In the genomic region with DNA sequence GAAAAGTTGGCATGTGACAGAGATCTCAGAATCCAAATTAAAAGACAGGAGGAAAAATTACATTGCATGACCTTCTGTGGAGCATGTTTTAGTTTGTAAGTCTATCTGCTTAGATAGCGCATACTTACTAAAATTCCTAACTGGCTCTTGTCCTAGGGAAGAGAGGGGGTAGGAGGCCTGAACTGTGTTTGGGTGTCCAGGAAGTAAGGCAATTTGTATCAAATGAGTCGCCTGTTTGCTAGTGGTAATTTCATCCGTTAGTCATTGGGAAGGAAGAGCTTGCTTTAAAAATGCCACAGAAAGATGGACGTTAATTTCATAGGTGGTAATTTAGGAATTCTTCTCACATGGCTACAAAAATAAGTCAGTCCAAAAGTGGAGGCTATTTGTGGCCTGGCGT, we compare ENCODE assay signal across 20 cellular contexts. TPM values are rescaled to one million over a fixed set of nuclear protein-coding genes. Genes with fewer than 3 reads are reported as not detected.
A peak's percentile ranks its signal among the peaks of the same experiment; 100 is the strongest.
DNase-seq lines count a peak whose midpoint lies in the region; ATAC-seq, FAIRE-seq and TF ChIP-seq lines count a peak whose summit lies in the region.
"Had no signal": no experiment of that assay in that cellular context is flagged by ENCODE, and none has a peak within 500 bp of the region (broad histone marks: within the 10 kb centered on the region; RNA-seq: fewer than 3 reads in every experiment).

No MANE protein-coding gene starts in this region.

- no peak overlapping the region for H3K27ac ChIP-seq in BLaER1 treated with 17β-estradiol and CSF1 and Interleukin-3, amounts not matched to agents 10 nM and 100 nM
- H3K27ac ChIP-seq in IMR-90 (ENCODE audit: insufficient read depth, low read length) = no peak overlapping the region
- H3K27ac ChIP-seq: WERI-Rb-1 had no signal

- CTCF ChIA-PET in IMR-90 (lab: Yijun Ruan, JAX) = interaction anchor here (0.7 kb wide), 1 partner anchor 1166 kb away, joined by 3 read pairs; no protein-coding TSS in a partner anchor

- H3K36me3 Mint-ChIP-seq in memory B cell = peaks cover 21% of the 10 kb centered on the region

- no peak overlapping the region for H2AK5ac ChIP-seq in IMR-90 (ENCODE audit: low read depth, low read length)

- H3K23ac ChIP-seq in IMR-90 (ENCODE audit: low read depth, low read length) = peak overlapping the region; percentile 76; the same call in 1 of the 2 replicates

- no peaks in the 10 kb centered on the region for H3K27me3 Mint-ChIP-seq in memory B cell
- H3K27me3 Mint-ChIP-seq: brain had no signal

- H2AFZ ChIP-seq in IMR-90 (replicated peaks; ENCODE audit: low read length, poor library complexity) = no peak overlapping the region

- no peak overlapping the region for H3K4me3 Mint-ChIP-seq in memory B cell
- H3K4me3 Mint-ChIP-seq: brain had no signal

- no peak overlapping the region for H3K18ac ChIP-seq in IMR-90 (ENCODE audit: low read depth, low read length)

- peaks cover 39% of the 10 kb centered on the region for H3K4me1 Mint-ChIP-seq in memory B cell

- H2BK20ac ChIP-seq in IMR-90 (ENCODE audit: low read depth, low read length) = no peak overlapping the region

- no peak for TF ChIP-seq CTCF in IMR-90 (conservative IDR thresholded peaks at IDR 0.05; ENCODE audit: low read depth, low read length)
- TF ChIP-seq CTCF in bronchial epithelial cell (IDR thresholded peaks at IDR 0.05; ENCODE audit: insufficient read depth, low read length, severe bottlenecking) = no peak

- peak overlapping the region; percentile 78 for H3K27ac Mint-ChIP-seq in memory B cell

- H2BK15ac ChIP-seq in IMR-90 (ENCODE audit: low read depth, low read length) = no peak overlapping the region

- H3K4ac ChIP-seq in IMR-90 (ENCODE audit: low read depth, low read length) = no peak overlapping the region

- no peak overlapping the region for H3K14ac ChIP-seq in IMR-90 (replicated peaks; ENCODE audit: low read depth, low read length)

- no peaks in the 10 kb centered on the region for H3K79me1 ChIP-seq in IMR-90 (ENCODE audit: low read depth in 1 of 2, low read length in 2 of 2)

- H3K9me3 ChIP-seq in BLaER1 treated with 17β-estradiol and CSF1 and Interleukin-3, amounts not matched to agents 10 nM and 100 nM (replicated peaks in 1 of 11) = peaks cover 6 to 18% (median 12%) of the 10 kb centered on the region in 11 experiments; a peak in 21 of 22 replicates
- H3K9me3 ChIP-seq in IMR-90 (ENCODE audit: control insufficient read depth, insufficient read depth, low read length) = 0 out of 2 replicates have a peak, but pooled peaks cover 2% of the 10 kb centered on the region
- H3K9me3 ChIP-seq: mucosa of descending colon, pancreas had no signal

- peaks cover 7 to 15% (median 11%) of the 10 kb centered on the region in 11 experiments; a peak in 16 of 22 replicates for H3K36me3 ChIP-seq in BLaER1 treated with 17β-estradiol and CSF1 and Interleukin-3, amounts not matched to agents 10 nM and 100 nM
- H3K36me3 ChIP-seq in IMR-90 (ENCODE audit: control insufficient read depth, insufficient read depth, low read length) = no peaks in the 10 kb centered on the region
- H3K36me3 ChIP-seq in bronchial epithelial cell (ENCODE audit: control insufficient read depth, insufficient read depth, low read length) = no peaks in the 10 kb centered on the region
- H3K36me3 ChIP-seq: pancreas, WERI-Rb-1 had no signal

- POLR2A ChIA-PET in IMR-90 (lab: Charles Lee; ENCODE audit: unreplicated experiment) = no interaction called here

- peak overlapping the region in 7 of 11 experiments; percentile 12 to 41 (median 27); a peak in 10 of 22 replicates for H3K4me2 ChIP-seq in BLaER1 treated with 17β-estradiol and CSF1 and Interleukin-3, amounts not matched to agents 10 nM and 100 nM
- H3K4me2 ChIP-seq in IMR-90 (ENCODE audit: low read depth, low read length) = peak overlapping the region; percentile 40; the same call in 1 of the 2 replicates

- H2BK5ac ChIP-seq in IMR-90 (ENCODE audit: low read depth, low read length, poor library complexity, severe bottlenecking) = no peak overlapping the region

- no peak overlapping the region for H3K56ac ChIP-seq in IMR-90 (ENCODE audit: extremely low read depth, insufficient read depth, low read length)

- dilution Hi-C loops in IMR-90 (cut with HindIII; ENCODE audit: low sequenced_read_pairs, unreplicated experiment) = no loop called here

- WGBS in IMR-90 (ENCODE audit: extremely low coverage in 2 of 2, insufficient read length in 1 of 2), 2 experiments = no CpG with 5 or more reads among the region's 5 CpGs

- no peak for TF ChIP-seq RAD21 in IMR-90 (IDR thresholded peaks at IDR 0.05; ENCODE audit: low read length)

- no peak overlapping the region for H4K5ac ChIP-seq in IMR-90 (ENCODE audit: low read depth, low read length)

- peaks cover 9 to 31% (median 15%) of the 10 kb centered on the region in 10 experiments; a peak in 18 of 20 replicates for H3K4me1 ChIP-seq in BLaER1 treated with 17β-estradiol and CSF1 and Interleukin-3, amounts not matched to agents 10 nM and 100 nM
- H3K4me1 ChIP-seq in IMR-90 (ENCODE audit: control insufficient read depth, insufficient read depth, low read length) = peaks cover 3% of the 10 kb centered on the region
- H3K4me1 ChIP-seq: pancreas had no signal

- no peak overlapping the region for H2AK9ac ChIP-seq in IMR-90 (replicated peaks; ENCODE audit: low read depth, low read length, poor library complexity)

- in situ Hi-C loops in IMR-90 (cut with MboI; ENCODE audit: low sequenced_read_pairs) = no loop called here

- H4K91ac ChIP-seq in IMR-90 (ENCODE audit: insufficient read depth, low read depth, low read length) = no peak overlapping the region

- DNase-seq in IMR-90 (peak; percentile 67), bronchial epithelial cell (ENCODE audit: low read depth) (peak; percentile 46), memory B cell (ENCODE audit: low spot score in 2 of 2) (no peak), KG1 (lab: John Stamatoyannopoulos, UW) (no peak), retina (no peak), GDM1 (lab: John Stamatoyannopoulos, UW) (no peak)
- DNase-seq: activated effector memory CD4-positive, alpha-beta T cell treated with anti-CD3 and anti-CD28 coated beads, Interleukin-2, amount 50 U/mL, for 16 hours; C1 segment of cervical spinal cord; effector CD8-positive, alpha-beta T cell; mucosa of descending colon; NCI-H1092 treated with DMSO at 0.1 percent for 48 hours; NCI-H2227 treated with DMSO at 0.1 percent for 48 hours; pancreas; stimulated activated CD4-positive, alpha-beta T cell treated with anti-CD3 and anti-CD28 coated beads, Interleukin-12 subunit alpha, Interleukin-12 subunit beta, amount 100 ng/mL, for 4 hours; substantia nigra; WERI-Rb-1 had no signal

- H3K9me3 Mint-ChIP-seq in memory B cell = no peaks in the 10 kb centered on the region

- H3K9ac ChIP-seq in BLaER1 treated with 17β-estradiol and CSF1 and Interleukin-3, amounts not matched to agents 10 nM and 100 nM = no peak overlapping the region
- no peak overlapping the region for H3K9ac ChIP-seq in IMR-90 (ENCODE audit: low read depth, low read length)

- FAIRE-seq in bronchial epithelial cell (lab: Jason Lieb, UNC) = peak; percentile 18
- FAIRE-seq: GM19239, pancreas had no signal

- no peaks in the 10 kb centered on the region for H3K27me3 ChIP-seq in BLaER1 treated with 17β-estradiol and CSF1 and Interleukin-3, amounts not matched to agents 10 nM and 100 nM
- no peaks in the 10 kb centered on the region for H3K27me3 ChIP-seq in IMR-90 (ENCODE audit: control insufficient read depth, insufficient read depth, low read length)
- no peaks in the 10 kb centered on the region for H3K27me3 ChIP-seq in bronchial epithelial cell (ENCODE audit: control insufficient read depth, insufficient read depth, low read length)
- H3K27me3 ChIP-seq: pancreas had no signal

- H3K4me3 ChIP-seq in BLaER1 treated with 17β-estradiol and CSF1 and Interleukin-3, amounts not matched to agents 10 nM and 100 nM = no peak overlapping the region
- H3K4me3 ChIP-seq in IMR-90 (ENCODE audit: insufficient read depth, low read depth, low read length) = no peak overlapping the region
- no peak overlapping the region for H3K4me3 ChIP-seq in bronchial epithelial cell (ENCODE audit: low read depth, low read length)
- H3K4me3 ChIP-seq: mucosa of descending colon, pancreas had no signal

- ATAC-seq in IMR-90 (ENCODE audit: low read depth) (peak; percentile 73), memory B cell (ENCODE audit: low read depth) (no peak), GM18498 (IDR thresholded peaks at IDR 0.05; ENCODE audit: unreplicated experiment) (no peak)
- ATAC-seq: mucosa of descending colon had no signal

- H4K20me1 ChIP-seq in BLaER1 treated with 17β-estradiol and CSF1 and Interleukin-3, amounts not matched to agents 10 nM and 100 nM = peaks cover 0 to 42% (median 6%) of the 10 kb centered on the region in 11 experiments; a peak in 12 of 22 replicates
- no peaks in the 10 kb centered on the region for H4K20me1 ChIP-seq in IMR-90 (ENCODE audit: insufficient read depth, low read length)

- peaks cover 2% of the 10 kb centered on the region; the same call in 1 of the 2 replicates for H3K9me1 ChIP-seq in IMR-90 (ENCODE audit: insufficient read depth, low read length)

- intact Hi-C loops in IMR-90 (cut with micrococcal nuclease) = no loop called here

- peak overlapping the region; percentile 18; the same call in 1 of the 2 replicates for H2BK120ac ChIP-seq in IMR-90 (ENCODE audit: low read depth, low read length)

- no peak for TF ChIP-seq POLR2A in IMR-90 (IDR thresholded peaks at IDR 0.05; ENCODE audit: low read depth, low read length)

- 0 out of 4 replicates have a peak overlapping the region, but pooled peaks of 1 of the 2 experiments have one; percentile 77 for H4K8ac ChIP-seq in IMR-90 (ENCODE audit: low read depth in 2 of 2, low read length in 2 of 2)

- BruUV-seq in IMR-90 (replicated peaks; lab: Mats Ljungman, UMichigan) = no TSS peak

TF ChIP-seq in IMR-90, 13 proteins besides CTCF, POLR2A, EP300 and RAD21:
- TF ChIP-seq MAFK (IDR thresholded peaks at IDR 0.05; ENCODE audit: low read depth, low read length) = no peak
- TF ChIP-seq RFX5 (IDR thresholded peaks at IDR 0.05; ENCODE audit: low read depth, low read length) = no peak
- TF ChIP-seq BHLHE40 (IDR thresholded peaks at IDR 0.05; ENCODE audit: low read depth, low read length) = no peak
TF ChIP-seq in IMR-90: peak in this region for 0.

RNA-seq across cellular contexts. Expression of a gene that starts 18.5 kb away (rescaled TPM):
- total RNA-seq in IMR-90 (2012; rRNA removed) = 1.6 and 1.9 TPM in 2 replicates
- polyA plus RNA-seq in IMR-90 (2012; rRNA removed) = 0.58 and 0.80 TPM in 2 replicates
- polyA plus RNA-seq in IMR-90 (2012; cell fraction: cytosol; rRNA removed) = 0.15 and 0.23 TPM in 2 replicates
- polyA plus RNA-seq in IMR-90 (2012; cell fraction: nucleus; rRNA removed; ENCODE audit: low replicate concordance) = 0.22 and 1.1 TPM in 2 replicates
- 4.2 and 4.6 TPM in 2 replicates for total RNA-seq in bronchial epithelial cell

Comparison
In these comparisons a context has a peak if more than half of its experiments do, and no peak if none do; other contexts are left out.
1. DNase-seq: peak in IMR-90 (single experiment) and bronchial epithelial cell (single experiment); none in memory B cell (0 of 2), KG1 (single experiment), retina (single experiment) and GDM1 (single experiment).